Comparison of ENCODE assay signal across 19 cellular contexts in genomic region chr18:65983750-65984149, GRCh38.
DNase-seq lines count a peak whose midpoint lies in the region; ATAC-seq, FAIRE-seq and TF ChIP-seq lines count a peak whose summit lies in the region.
"Had no signal": no experiment of that assay in that cellular context is flagged by ENCODE, and none has a peak within 500 bp of the region (broad histone marks: within the 10 kb centered on the region; RNA-seq: fewer than 3 reads in every experiment).

No MANE protein-coding gene starts in this region.

- DNase-seq in GM23338 (ENCODE audit: low spot score) (peak; percentile 16), NCI-H69 (lab: John Stamatoyannopoulos, UW) (peak; percentile 86), bronchial epithelial cell (ENCODE audit: low read depth) (peak; percentile 43), AG20443 (ENCODE audit: low spot score) (no peak)
- DNase-seq: activated CD4-positive, CD25-positive, alpha-beta regulatory T cell; activated CD8-positive, alpha-beta memory T cell treated with anti-CD3 and anti-CD28 coated beads for 24 hours; BE2C; caudate nucleus; GOT3; heart right ventricle; NCI-H1930; NCI-H774; Right ventricle myocardium superior; small intestine had no signal

- H3K27me3 Mint-ChIP-seq in GM23338 (ENCODE audit: insufficient read depth, low read depth, poor library complexity), result peaks cover 3% of the 10 kb centered on the region
- H3K27me3 Mint-ChIP-seq: activated T-helper 17 cell treated with anti-CD3 and anti-CD28 coated beads, Interleukin-2, amount 50 U/mL, for 72 hours had no signal

- H3K27me3 ChIP-seq in GM23338 (ENCODE audit: insufficient read depth) (no peaks in the 10 kb centered on the region), bronchial epithelial cell (ENCODE audit: control insufficient read depth, insufficient read depth, low read length) (no peaks in the 10 kb centered on the region)
- H3K27me3 ChIP-seq: BE2C, heart right ventricle had no signal

- H3K4me1 ChIP-seq in GM23338 (ENCODE audit: insufficient read depth), result peaks cover 10% of the 10 kb centered on the region
- H3K4me1 ChIP-seq: BE2C, heart right ventricle had no signal

- no peaks in the 10 kb centered on the region for H3K79me2 ChIP-seq in GM23338 (replicated peaks; ENCODE audit: insufficient read depth)

- H3K4me1 Mint-ChIP-seq in GM23338, result peaks cover 6% of the 10 kb centered on the region; the same call in 2 of the 3 replicates
- H3K4me1 Mint-ChIP-seq: activated T-helper 17 cell treated with anti-CD3 and anti-CD28 coated beads, Interleukin-2, amount 50 U/mL, for 72 hours had no signal

- FAIRE-seq in bronchial epithelial cell (lab: Jason Lieb, UNC), result no peak

- peaks cover 7% of the 10 kb centered on the region; the same call in 2 of the 3 replicates for H3K9me3 Mint-ChIP-seq in GM23338

- no peak overlapping the region for H3K4me2 ChIP-seq in GM23338

- H3K4me3 Mint-ChIP-seq in GM23338, result no peak overlapping the region
- H3K4me3 Mint-ChIP-seq: activated T-helper 17 cell treated with anti-CD3 and anti-CD28 coated beads, Interleukin-2, amount 50 U/mL, for 72 hours had no signal

- H3K4me3 ChIP-seq in GM23338 (no peak overlapping the region), bronchial epithelial cell (ENCODE audit: low read depth, low read length) (no peak overlapping the region)
- H3K4me3 ChIP-seq: heart right ventricle, lung had no signal

- no peaks in the 10 kb centered on the region for H4K20me1 ChIP-seq in GM23338 (replicated peaks; ENCODE audit: insufficient read depth)

- TF ChIP-seq CTCF in C4-2B (conservative IDR thresholded peaks at IDR 0.05) (peak; percentile 36), GM23338 (conservative IDR thresholded peaks at IDR 0.05; ENCODE audit: low read depth in 2 of 2) (peak; percentile 28 to 29; a peak in 2 of 4 replicates), bronchial epithelial cell (IDR thresholded peaks at IDR 0.05; ENCODE audit: insufficient read depth, low read length, severe bottlenecking) (peak; percentile 9)

- 0 out of 2 replicates have a peak, but pooled peaks cover 3% of the 10 kb centered on the region for H3K9me2 ChIP-seq in GM23338 (ENCODE audit: insufficient read depth)

- H3K36me3 Mint-ChIP-seq in GM23338 (ENCODE audit: low read depth), result peaks cover 3% of the 10 kb centered on the region; the same call in 1 of the 3 replicates

- ATAC-seq in GM23338 (no peak), GM19395 (IDR thresholded peaks at IDR 0.05; ENCODE audit: unreplicated experiment) (no peak), HG03159 (IDR thresholded peaks at IDR 0.05; ENCODE audit: unreplicated experiment) (no peak)
- ATAC-seq: activated T-helper 17 cell treated with anti-CD3 and anti-CD28 coated beads, Interleukin-2, amount 50 U/mL, for 72 hours; heart right ventricle had no signal

- H3F3A ChIP-seq in GM23338 (replicated peaks; ENCODE audit: low read depth), result no peaks in the 10 kb centered on the region

- H3K27ac ChIP-seq in C4-2B (no peak overlapping the region), GM23338 (ENCODE audit: low read depth) (no peak overlapping the region)
- H3K27ac ChIP-seq: heart right ventricle had no signal

- H3K27ac Mint-ChIP-seq in GM23338, result no peak overlapping the region
- H3K27ac Mint-ChIP-seq: activated T-helper 17 cell treated with anti-CD3 and anti-CD28 coated beads, Interleukin-2, amount 50 U/mL, for 72 hours had no signal

- no peak overlapping the region for H2AFZ ChIP-seq in GM23338

- H3K36me3 ChIP-seq in GM23338 (ENCODE audit: insufficient read depth), result no peaks in the 10 kb centered on the region
- no peaks in the 10 kb centered on the region for H3K36me3 ChIP-seq in bronchial epithelial cell (ENCODE audit: control insufficient read depth, insufficient read depth, low read length)
- H3K36me3 ChIP-seq: BE2C, heart right ventricle had no signal

TF ChIP-seq in GM23338, 12 proteins besides CTCF, POLR2A, EP300 and RAD21 (continues in another document):
- TF ChIP-seq ETS1 (IDR thresholded peaks at IDR 0.05), result no peak
- no peak for TF ChIP-seq ZNF114 (CRISPR knock-in tag; IDR thresholded peaks at IDR 0.05)
- TF ChIP-seq ZNF331 (CRISPR knock-in tag; IDR thresholded peaks at IDR 0.05; ENCODE audit: low read depth), result no peak
- no peak for TF ChIP-seq REST (IDR thresholded peaks at IDR 0.05; ENCODE audit: unreplicated experiment)
- no peak for TF ChIP-seq EZH2phosphoT487 (IDR thresholded peaks at IDR 0.05; ENCODE audit: unreplicated experiment)
